Comparison of ENCODE assay signal across 1 cellular context in genomic region chr15:101449471-101450425, GRCh38.
A peak's percentile ranks its signal among the peaks of the same experiment; 100 is the strongest.
TF ChIP-seq lines count a peak whose summit lies in the region.

No MANE protein-coding gene starts in this region.

TF ChIP-seq in HepG2, 621 proteins besides CTCF, POLR2A, EP300 and RAD21:
- TF ChIP-seq MEF2D (CRISPR knock-in tag; IDR thresholded peaks at IDR 0.05) (no peak), ARHGAP35 (CRISPR knock-in tag; IDR thresholded peaks at IDR 0.05; ENCODE audit: borderline replicate concordance) (no peak), ZNF841 (CRISPR knock-in tag; IDR thresholded peaks at IDR 0.05; ENCODE audit: borderline replicate concordance) (no peak), NCOA1 (CRISPR knock-in tag; IDR thresholded peaks at IDR 0.05) (no peak), KLF15 (CRISPR knock-in tag; IDR thresholded peaks at IDR 0.05; ENCODE audit: borderline replicate concordance) (no peak), CAMTA2 (CRISPR knock-in tag; IDR thresholded peaks at IDR 0.05; ENCODE audit: borderline replicate concordance) (0 out of 2 replicates have a peak, but pooled peaks have one; percentile 45), RBM22 (optimal IDR thresholded peaks at IDR 0.05; ENCODE audit: low read length) (peak; percentile 51), ESRRA (CRISPR knock-in tag; IDR thresholded peaks at IDR 0.05; ENCODE audit: low read depth) (0 out of 2 replicates have a peak, but pooled peaks have one; percentile 8), MED8 (CRISPR knock-in tag; IDR thresholded peaks at IDR 0.05; ENCODE audit: insufficient replicate concordance) (no peak)
